Comparison of ENCODE assay signal across 24 cellular contexts in the genomic region with DNA sequence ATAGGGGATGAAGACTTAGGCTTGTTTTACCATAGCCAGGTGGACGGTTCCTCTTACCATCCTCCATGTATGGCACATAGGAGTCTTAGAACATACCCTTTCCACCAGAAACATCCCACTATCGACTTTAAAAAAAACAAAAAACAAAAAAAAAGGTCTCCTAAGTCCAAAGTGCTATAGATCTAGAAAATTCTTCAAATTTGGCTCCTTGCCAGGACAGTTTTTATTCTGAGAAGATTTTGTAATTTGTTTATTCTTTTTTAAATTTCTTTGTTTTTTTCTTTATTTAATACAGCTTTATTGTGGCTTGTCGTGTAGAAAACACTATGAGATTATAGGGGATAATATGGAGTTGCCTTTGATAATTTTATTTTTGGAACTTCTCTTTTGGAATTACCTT.
DNase-seq lines count a peak whose midpoint lies in the region; ATAC-seq, FAIRE-seq and TF ChIP-seq lines count a peak whose summit lies in the region.
"Had no signal": no experiment of that assay in that cellular context is flagged by ENCODE, and none has a peak within 500 bp of the region (broad histone marks: within the 10 kb centered on the region; RNA-seq: fewer than 3 reads in every experiment).

No MANE protein-coding gene starts in this region.

- TF ChIP-seq EP300 in HepG2 (IDR thresholded peaks at IDR 0.05; ENCODE audit: low read depth in 2 of 2, low read length in 2 of 2) (no peak), HepG2 (CRISPR knock-in tag; IDR thresholded peaks at IDR 0.05; ENCODE audit: borderline replicate concordance) (no peak)

- no peak for TF ChIP-seq RAD21 in HepG2 (CRISPR knock-in tag; IDR thresholded peaks at IDR 0.05)

- POLR2A ChIA-PET in HepG2 (lab: Yijun Ruan, JAX) = no interaction called here

- BruUV-seq in HepG2 (replicated peaks; lab: Mats Ljungman, UMichigan) = no TSS peak

- ATAC-seq in HepG2 = no peak
- ATAC-seq in right lobe of liver = no peak
- ATAC-seq in HG02588 (IDR thresholded peaks at IDR 0.05; ENCODE audit: unreplicated experiment) = no peak
- no peak for ATAC-seq in HG02759 (IDR thresholded peaks at IDR 0.05; ENCODE audit: unreplicated experiment)
- ATAC-seq: A549, GM23338 had no signal

- H2AFZ ChIP-seq in HepG2 (ENCODE audit: low read length) = no peak overlapping the region
- H2AFZ ChIP-seq: GM23338 had no signal

- CTCF ChIA-PET in HepG2 (lab: Yijun Ruan, JAX; ENCODE audit: low intra/inter-chr PET ratio, low total read pairs) = no interaction called here

- no peaks in the 10 kb centered on the region for H4K20me1 ChIP-seq in HepG2 (ENCODE audit: insufficient read depth, low read length)
- H4K20me1 ChIP-seq: BLaER1 treated with 17β-estradiol and CSF1 and Interleukin-3, amounts not matched to agents 10 nM and 100 nM had no signal

- intact Hi-C loops in HepG2 (cut with micrococcal nuclease; ENCODE audit: unreplicated experiment) (no loop called here), right lobe of liver (cut with DNase I) (no loop called here)

- WGBS in HepG2 (ENCODE audit: low lambda C conversion rate) = 82% methylated on average over 3 of the region's 3 CpGs
- 31% methylated on average over 3 of the region's 3 CpGs for WGBS in right lobe of liver (ENCODE audit: insufficient coverage, low coverage, low lambda C conversion rate, missing lambda C conversion rate)
- 58 to 76% (median 60%) methylated on average over 3 of the region's 3 CpGs for WGBS in small intestine, 3 donors

- H3K4me2 ChIP-seq in HepG2 (ENCODE audit: low read depth, low read length) = no peak overlapping the region
- H3K4me2 ChIP-seq: A549; BLaER1 treated with 17β-estradiol and CSF1 and Interleukin-3, amounts not matched to agents 10 nM and 100 nM; GM23338 had no signal

- in situ Hi-C loops in HepG2 (cut with HindIII; ENCODE audit: extremely low pct_ligation_motif_present, low pct_unique_long_range_greater_than_20kb) = no loop called here

- DNase-seq in HepG2 (ENCODE audit: low spot score) (no peak), right lobe of liver (no peak), small intestine (no peak)
- DNase-seq: 8988T; ACHN; AML-193; BE2C; CD4-positive, alpha-beta T cell; CD8-positive, alpha-beta memory T cell; DMS 273 treated with DMSO at 0.1 percent for 48 hours; DMS79; EL; GDM1 had no signal

- TF ChIP-seq POLR2A in HepG2 (IDR thresholded peaks at IDR 0.05; ENCODE audit: insufficient read depth in 1 of 2, low read depth in 2 of 2, low read length in 2 of 2) (no peak), right lobe of liver (IDR thresholded peaks at IDR 0.05) (no peak)

- TF ChIP-seq CTCF in HepG2 (CRISPR knock-in tag; IDR thresholded peaks at IDR 0.05) = no peak
- TF ChIP-seq CTCF in right lobe of liver (IDR thresholded peaks at IDR 0.05) = no peak

- H3K4me1 ChIP-seq in HepG2 (ENCODE audit: insufficient read depth, low read length) (peaks cover 5% of the 10 kb centered on the region; the same call in 1 of the 2 replicates), right lobe of liver (no peaks in the 10 kb centered on the region), small intestine (ENCODE audit: control insufficient read depth in 2 of 2, insufficient read depth in 1 of 2, low read depth in 1 of 2, low read length in 1 of 2) (peaks cover 0 to 2% of the 10 kb centered on the region in 2 donors)
- H3K4me1 ChIP-seq: A549, BE2C, HAP-1 had no signal

- H3K27me3 ChIP-seq in HepG2 (ENCODE audit: control insufficient read depth in 1 of 2, insufficient read depth in 2 of 2, low read length in 2 of 2) (no peaks in the 10 kb centered on the region), right lobe of liver (no peaks in the 10 kb centered on the region), small intestine (ENCODE audit: control insufficient read depth in 2 of 2, insufficient read depth in 2 of 2, low read length in 2 of 2) (no peaks in the 10 kb centered on the region)
- H3K27me3 ChIP-seq: BE2C; BLaER1 treated with 17β-estradiol and CSF1 and Interleukin-3, amounts not matched to agents 10 nM and 100 nM had no signal

- no peak overlapping the region for H3K4me3 ChIP-seq in HepG2 (replicated peaks in 1 of 3; ENCODE audit: insufficient read depth in 1 of 3, low read depth in 2 of 3, low read length in 3 of 3)
- H3K4me3 ChIP-seq in right lobe of liver = no peak overlapping the region
- no peak overlapping the region for H3K4me3 ChIP-seq in small intestine (ENCODE audit: low read depth in 1 of 2, low read length in 2 of 2)
- H3K4me3 ChIP-seq: A549; BLaER1 treated with 17β-estradiol and CSF1 and Interleukin-3, amounts not matched to agents 10 nM and 100 nM; GM23338; HAP-1 had no signal

- no peaks in the 10 kb centered on the region for H3K9me3 ChIP-seq in HepG2 (ENCODE audit: low read length)
- H3K9me3 ChIP-seq in right lobe of liver = no peaks in the 10 kb centered on the region
- H3K9me3 ChIP-seq in small intestine (ENCODE audit: control insufficient read depth, low read depth) = no peaks in the 10 kb centered on the region
- H3K9me3 ChIP-seq: A549, BE2C, HAP-1 had no signal

- H3K27ac ChIP-seq in HepG2 (ENCODE audit: extremely low read length, insufficient read depth, low read length) (no peak overlapping the region), right lobe of liver (no peak overlapping the region), small intestine (ENCODE audit: low read depth in 1 of 2, low read length in 1 of 2) (no peak overlapping the region)
- H3K27ac ChIP-seq: A549; BLaER1 treated with 17β-estradiol and CSF1 and Interleukin-3, amounts not matched to agents 10 nM and 100 nM had no signal

- no peak for FAIRE-seq in HepG2 (lab: Jason Lieb, UNC)
- peak; percentile 30 for FAIRE-seq in islet of Langerhans (lab: Jason Lieb, UNC)
- peak; percentile 15 for FAIRE-seq in small intestine (lab: Jason Lieb, UNC)
- FAIRE-seq: D721Med, GM12891, GM18507, H54 had no signal

- H3K36me3 ChIP-seq in HepG2 (replicated peaks in 1 of 2; ENCODE audit: control insufficient read depth in 1 of 2, insufficient read depth in 2 of 2, low read length in 2 of 2) (no peaks in the 10 kb centered on the region), right lobe of liver (no peaks in the 10 kb centered on the region), small intestine (ENCODE audit: control insufficient read depth in 2 of 2, insufficient read depth in 2 of 2, low read length in 2 of 2) (no peaks in the 10 kb centered on the region)
- H3K36me3 ChIP-seq: BE2C; BLaER1 treated with 17β-estradiol and CSF1 and Interleukin-3, amounts not matched to agents 10 nM and 100 nM; HAP-1 had no signal

- no peaks in the 10 kb centered on the region for H3K79me2 ChIP-seq in HepG2 (ENCODE audit: insufficient read depth, low read length)

- no peak overlapping the region for H3K9ac ChIP-seq in HepG2 (ENCODE audit: insufficient read depth, low read depth, low read length)
- H3K9ac ChIP-seq: BLaER1 treated with 17β-estradiol and CSF1 and Interleukin-3, amounts not matched to agents 10 nM and 100 nM had no signal

TF ChIP-seq in HepG2, 621 proteins besides CTCF, POLR2A, EP300 and RAD21:
- TF ChIP-seq PAWR (CRISPR knock-in tag; IDR thresholded peaks at IDR 0.05; ENCODE audit: borderline replicate concordance) = no peak
- TF ChIP-seq ARNTL (CRISPR knock-in tag; IDR thresholded peaks at IDR 0.05) = no peak
- TF ChIP-seq LCORL (IDR thresholded peaks at IDR 0.05) = peak; percentile 95
- no peak for TF ChIP-seq LCORL (CRISPR knock-in tag; IDR thresholded peaks at IDR 0.05)
- TF ChIP-seq NFYC (CRISPR knock-in tag; IDR thresholded peaks at IDR 0.05) = no peak
- no peak for TF ChIP-seq MED1 (CRISPR knock-in tag; IDR thresholded peaks at IDR 0.05)
- TF ChIP-seq, protein P1, sequence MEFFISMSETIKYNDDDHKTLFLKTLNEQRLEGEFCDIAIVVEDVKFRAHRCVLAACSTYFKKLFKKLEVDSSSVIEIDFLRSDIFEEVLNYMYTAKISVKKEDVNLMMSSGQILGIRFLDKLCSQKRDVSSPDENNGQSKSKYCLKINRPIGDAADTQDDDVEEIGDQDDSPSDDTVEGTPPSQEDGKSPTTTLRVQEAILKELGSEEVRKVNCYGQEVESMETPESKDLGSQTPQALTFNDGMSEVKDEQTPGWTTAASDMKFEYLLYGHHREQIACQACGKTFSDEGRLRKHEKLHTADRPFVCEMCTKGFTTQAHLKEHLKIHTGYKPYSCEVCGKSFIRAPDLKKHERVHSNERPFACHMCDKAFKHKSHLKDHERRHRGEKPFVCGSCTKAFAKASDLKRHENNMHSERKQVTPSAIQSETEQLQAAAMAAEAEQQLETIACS (CRISPR knock-in tag; IDR thresholded peaks at IDR 0.05) = no peak
